ENCODE assay signal across 21 cellular contexts in the genomic region with DNA sequence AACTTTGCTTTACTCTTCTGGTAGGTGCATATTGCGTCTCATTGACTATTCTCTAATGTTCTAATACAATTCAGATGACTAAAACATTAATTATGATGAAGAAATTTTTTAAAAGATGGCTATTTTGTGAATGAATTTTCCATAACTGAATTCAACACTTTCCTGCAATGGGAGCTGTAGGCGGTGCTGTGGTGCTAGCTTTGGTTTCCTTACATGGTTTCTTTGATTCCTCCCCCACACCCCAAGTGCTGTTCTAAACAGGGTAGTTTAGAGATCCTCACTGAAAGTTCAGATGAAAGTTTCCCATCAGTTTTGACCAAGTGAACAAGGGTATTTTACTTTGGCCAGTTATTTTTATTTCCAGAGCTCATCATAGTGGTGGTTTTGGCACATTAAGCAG. TPM values are rescaled to one million over a fixed set of nuclear protein-coding genes. Genes with fewer than 3 reads are reported as not detected.
A peak's percentile ranks its signal among the peaks of the same experiment; 100 is the strongest.
DNase-seq lines count a peak whose midpoint lies in the region; ATAC-seq and TF ChIP-seq lines count a peak whose summit lies in the region.
"Had no signal": no experiment of that assay in that cellular context is flagged by ENCODE, and none has a peak within 500 bp of the region (broad histone marks: within the 10 kb centered on the region; RNA-seq: fewer than 3 reads in every experiment).

No MANE protein-coding gene starts in this region.

- H3K4me1 Mint-ChIP-seq in activated T-cell treated with anti-CD3 and anti-CD28 coated beads, Interleukin-2, amount 50 U/mL, for 24 hours (ENCODE audit: low read depth) = peaks cover 6% of the 10 kb centered on the region
- no peaks in the 10 kb centered on the region for H3K4me1 Mint-ChIP-seq in activated T-cell treated with anti-CD3 and anti-CD28 coated beads, Interleukin-2, amount 50 U/mL, for 4 hours (ENCODE audit: low read depth)
- no peaks in the 10 kb centered on the region for H3K4me1 Mint-ChIP-seq in activated T-helper 17 cell treated with anti-CD3 and anti-CD28 coated beads, Interleukin-2, amount 50 U/mL, for 72 hours
- H3K4me1 Mint-ChIP-seq: neural crest cell had no signal

- DNase-seq in activated T-cell treated with anti-CD3 and anti-CD28 coated beads, Interleukin-2, amount 50 U/mL, for 24 hours = no peak
- DNase-seq in activated T-cell treated with anti-CD3 and anti-CD28 coated beads, Interleukin-2, amount 50 U/mL, for 4 hours = no peak
- DNase-seq in cardiac muscle cell (ENCODE audit: low read depth in 1 of 2, low spot score in 1 of 2) = peak in 1 of 2 donors; percentile 50
- DNase-seq in uterus = no peak
- no peak for DNase-seq in NCI-H2171 treated with DMSO at 0.1 percent for 48 hours (lab: John Stamatoyannopoulos, UW)
- no peak for DNase-seq in glomerular visceral epithelial cell (ENCODE audit: extremely low spot score)
- no peak for DNase-seq in mucosa of gallbladder (ENCODE audit: low spot score)
- DNase-seq: 8988T; activated CD4-positive, alpha-beta T cell treated with anti-CD3 and anti-CD28 coated beads, Interleukin-2, amount 50 U/mL, for 48 hours; activated naive CD8-positive, alpha-beta T cell treated with anti-CD3 and anti-CD28 coated beads for 36 hours; activated T-cell treated with anti-CD3 and anti-CD28 coated beads, Interleukin-2, amount 50 U/mL, for 72 hours; CD4-positive, CD25-positive, alpha-beta regulatory T cell; effector CD8-positive, alpha-beta T cell; NCI-H187 treated with DMSO at 0.1 percent for 48 hours; NCI-H446; RPMI8226; T-helper 1 cell; testis had no signal

- no peaks in the 10 kb centered on the region for H3K9me3 Mint-ChIP-seq in activated T-cell treated with anti-CD3 and anti-CD28 coated beads, Interleukin-2, amount 50 U/mL, for 24 hours
- H3K9me3 Mint-ChIP-seq in activated T-cell treated with anti-CD3 and anti-CD28 coated beads, Interleukin-2, amount 50 U/mL, for 4 hours = no peaks in the 10 kb centered on the region
- no peaks in the 10 kb centered on the region for H3K9me3 Mint-ChIP-seq in activated T-helper 17 cell treated with anti-CD3 and anti-CD28 coated beads, Interleukin-2, amount 50 U/mL, for 72 hours
- H3K9me3 Mint-ChIP-seq: activated naive CD8-positive, alpha-beta T cell treated with anti-CD3 and anti-CD28 coated beads for 36 hours; activated T-cell treated with anti-CD3 and anti-CD28 coated beads, Interleukin-2, amount 50 U/mL, for 72 hours; CD4-positive, CD25-positive, alpha-beta regulatory T cell had no signal

- H3K27me3 ChIP-seq in cardiac muscle cell (no peaks in the 10 kb centered on the region), uterus (no peaks in the 10 kb centered on the region)
- H3K27me3 ChIP-seq: hepatocyte, testis had no signal

- no peaks in the 10 kb centered on the region for H3K27me3 Mint-ChIP-seq in activated T-cell treated with anti-CD3 and anti-CD28 coated beads, Interleukin-2, amount 50 U/mL, for 24 hours
- no peaks in the 10 kb centered on the region for H3K27me3 Mint-ChIP-seq in activated T-cell treated with anti-CD3 and anti-CD28 coated beads, Interleukin-2, amount 50 U/mL, for 4 hours (ENCODE audit: low read depth)
- H3K27me3 Mint-ChIP-seq in activated T-helper 17 cell treated with anti-CD3 and anti-CD28 coated beads, Interleukin-2, amount 50 U/mL, for 72 hours = no peaks in the 10 kb centered on the region
- H3K27me3 Mint-ChIP-seq: activated naive CD8-positive, alpha-beta T cell treated with anti-CD3 and anti-CD28 coated beads for 36 hours; CD4-positive, CD25-positive, alpha-beta regulatory T cell had no signal

- H3K27ac ChIP-seq in cardiac muscle cell = no peak overlapping the region
- H3K27ac ChIP-seq in uterus = peak overlapping the region in 1 of 2 donors; percentile 36
- H3K27ac ChIP-seq: hepatocyte, testis had no signal

- no peak for TF ChIP-seq POLR2A in uterus (IDR thresholded peaks at IDR 0.05)

- H3K4me3 ChIP-seq in cardiac muscle cell (no peak overlapping the region), uterus (no peak overlapping the region)
- H3K4me3 ChIP-seq: hepatocyte, testis had no signal

- intact Hi-C loops in uterus (cut with DNase I; ENCODE audit: low total_unique reads) = no loop called here

- ATAC-seq in activated T-cell treated with anti-CD3 and anti-CD28 coated beads, Interleukin-2, amount 50 U/mL, for 4 hours = no peak
- no peak for ATAC-seq in activated T-helper 17 cell treated with anti-CD3 and anti-CD28 coated beads, Interleukin-2, amount 50 U/mL, for 72 hours (replicated peaks)
- ATAC-seq: activated T-cell treated with anti-CD3 and anti-CD28 coated beads, Interleukin-2, amount 50 U/mL, for 72 hours had no signal

- H3K36me3 Mint-ChIP-seq in activated T-cell treated with anti-CD3 and anti-CD28 coated beads, Interleukin-2, amount 50 U/mL, for 24 hours (ENCODE audit: low read depth) = peaks cover 80% of the 10 kb centered on the region
- peaks cover 59% of the 10 kb centered on the region for H3K36me3 Mint-ChIP-seq in activated T-cell treated with anti-CD3 and anti-CD28 coated beads, Interleukin-2, amount 50 U/mL, for 4 hours (ENCODE audit: insufficient read depth)
- peaks cover 84% of the 10 kb centered on the region for H3K36me3 Mint-ChIP-seq in activated T-helper 17 cell treated with anti-CD3 and anti-CD28 coated beads, Interleukin-2, amount 50 U/mL, for 72 hours (ENCODE audit: low read depth)

- no peaks in the 10 kb centered on the region for H3K9me3 ChIP-seq in cardiac muscle cell (ENCODE audit: low read depth)
- no peaks in the 10 kb centered on the region for H3K9me3 ChIP-seq in uterus
- H3K9me3 ChIP-seq: testis had no signal

- H3K27ac Mint-ChIP-seq in activated T-cell treated with anti-CD3 and anti-CD28 coated beads, Interleukin-2, amount 50 U/mL, for 24 hours = peak overlapping the region; percentile 20
- H3K27ac Mint-ChIP-seq in activated T-helper 17 cell treated with anti-CD3 and anti-CD28 coated beads, Interleukin-2, amount 50 U/mL, for 72 hours = peak overlapping the region; percentile 29
- H3K27ac Mint-ChIP-seq: activated naive CD8-positive, alpha-beta T cell treated with anti-CD3 and anti-CD28 coated beads for 36 hours; activated T-cell treated with anti-CD3 and anti-CD28 coated beads, Interleukin-2, amount 50 U/mL, for 72 hours; CD4-positive, CD25-positive, alpha-beta regulatory T cell had no signal

- TF ChIP-seq CTCF in cardiac muscle cell (IDR thresholded peaks at IDR 0.05; ENCODE audit: low read depth, low read length) (peak; percentile 42), uterus (IDR thresholded peaks at IDR 0.05) (peak; percentile 29 to 56 (median 38))

- no peak overlapping the region for H3K4me3 Mint-ChIP-seq in activated T-cell treated with anti-CD3 and anti-CD28 coated beads, Interleukin-2, amount 50 U/mL, for 24 hours
- H3K4me3 Mint-ChIP-seq in activated T-cell treated with anti-CD3 and anti-CD28 coated beads, Interleukin-2, amount 50 U/mL, for 4 hours = no peak overlapping the region
- no peak overlapping the region for H3K4me3 Mint-ChIP-seq in activated T-helper 17 cell treated with anti-CD3 and anti-CD28 coated beads, Interleukin-2, amount 50 U/mL, for 72 hours
- H3K4me3 Mint-ChIP-seq: activated naive CD8-positive, alpha-beta T cell treated with anti-CD3 and anti-CD28 coated beads for 36 hours; activated T-cell treated with anti-CD3 and anti-CD28 coated beads, Interleukin-2, amount 50 U/mL, for 72 hours; CD4-positive, CD25-positive, alpha-beta regulatory T cell; neural crest cell had no signal

- H3K4me1 ChIP-seq in cardiac muscle cell (ENCODE audit: low read depth) = no peaks in the 10 kb centered on the region
- no peaks in the 10 kb centered on the region for H3K4me1 ChIP-seq in uterus
- H3K4me1 ChIP-seq: testis had no signal

- peaks cover 39% of the 10 kb centered on the region for H3K36me3 ChIP-seq in cardiac muscle cell
- no peaks in the 10 kb centered on the region for H3K36me3 ChIP-seq in uterus

RNA-seq across cellular contexts. Expression of a gene that starts 26.0 kb away (rescaled TPM):
- total RNA-seq in activated T-cell treated with anti-CD3 and anti-CD28 coated beads, Interleukin-2, amount 50 U/mL, for 4 hours = 1 to 10 TPM; 3.4 to 6.2 (median 3.8) TPM
- 10 to 100 TPM; 21.0 to 22.2 TPM for total RNA-seq in activated T-helper 17 cell treated with anti-CD3 and anti-CD28 coated beads, Interleukin-2, amount 50 U/mL, for 72 hours
- total RNA-seq in cardiac muscle cell = 76.0 and 136 TPM in 2 replicates
- 53.1 and 90.3 TPM in 2 replicates for polyA plus RNA-seq in cardiac muscle cell
- total RNA-seq in uterus = 100 to 1,000 TPM in 2 of 4 donors, 10 to 100 TPM in 2; 30.7 to 273 (median 102) TPM
- total RNA-seq in mucosa of gallbladder = 87.4 TPM
